ENCODE assay signal across 1 cellular context in genomic region chr10:17617031-17617911, GRCh38.
TF ChIP-seq lines count a peak whose summit lies in the region.

Gene HACD1 (minus strand): TSS chr10:17617374. CDS start chr10:17617339, 35 bp downstream.

TF ChIP-seq in HepG2, 621 proteins besides CTCF, POLR2A, EP300 and RAD21 (continued from another document and continues in another):
- TF ChIP-seq HOXA3 (CRISPR knock-in tag; IDR thresholded peaks at IDR 0.05) (peak; percentile 45), ADNP (CRISPR knock-in tag; IDR thresholded peaks at IDR 0.05) (no peak), PHB2 (IDR thresholded peaks at IDR 0.05; ENCODE audit: partially characterized antibody) (no peak), RORA (CRISPR knock-in tag; IDR thresholded peaks at IDR 0.05) (no peak), HMG20A (CRISPR knock-in tag; IDR thresholded peaks at IDR 0.05; ENCODE audit: borderline replicate concordance) (no peak; the same call in 1 of the 2 replicates), CENPT (CRISPR knock-in tag; IDR thresholded peaks at IDR 0.05; ENCODE audit: low read depth) (0 out of 2 replicates have a peak, but pooled peaks have one; percentile 54), GABPB1 (CRISPR knock-in tag; IDR thresholded peaks at IDR 0.05) (peak; percentile 86), ZNF256 (CRISPR knock-in tag; conservative IDR thresholded peaks at IDR 0.05) (no peak), ZNF282 (IDR thresholded peaks at IDR 0.05; ENCODE audit: partially characterized antibody) (no peak), AGO1 (IDR thresholded peaks at IDR 0.05; ENCODE audit: low read depth, low read length, poor library complexity, severe bottlenecking) (no peak), ZMAT3 (CRISPR knock-in tag; conservative IDR thresholded peaks at IDR 0.05) (0 out of 2 replicates have a peak, but pooled peaks have one; percentile 16), MEF2D (CRISPR knock-in tag; IDR thresholded peaks at IDR 0.05) (no peak), IKZF4 (CRISPR knock-in tag; IDR thresholded peaks at IDR 0.05; ENCODE audit: borderline replicate concordance, low read depth, not compliant biosample characterization) (no peak), LRRFIP1 (CRISPR knock-in tag; conservative IDR thresholded peaks at IDR 0.05) (no peak), ZNF772 (CRISPR knock-in tag; IDR thresholded peaks at IDR 0.05) (peak; percentile 61; the same call in 1 of the 2 replicates), ZNF773 (CRISPR knock-in tag; IDR thresholded peaks at IDR 0.05; ENCODE audit: borderline replicate concordance) (no peak), SP4 (CRISPR knock-in tag; IDR thresholded peaks at IDR 0.05) (peak; percentile 48; the same call in 1 of the 2 replicates), KMT2B (CRISPR knock-in tag; IDR thresholded peaks at IDR 0.05) (peak; percentile 69), ZNF83 (CRISPR knock-in tag; IDR thresholded peaks at IDR 0.05; ENCODE audit: borderline replicate concordance) (peak; percentile 89; the same call in 1 of the 2 replicates), TFDP1 (CRISPR knock-in tag; IDR thresholded peaks at IDR 0.05; ENCODE audit: borderline replicate concordance) (peak; percentile 64), ZNF335 (CRISPR knock-in tag; IDR thresholded peaks at IDR 0.05) (peak; percentile 88), POLR2G (IDR thresholded peaks at IDR 0.05; ENCODE audit: low read depth, low read length) (peak; percentile 85), KLF15 (CRISPR knock-in tag; IDR thresholded peaks at IDR 0.05; ENCODE audit: borderline replicate concordance) (no peak), ZSCAN29 (CRISPR knock-in tag; conservative IDR thresholded peaks at IDR 0.05) (no peak), ELF1 (CRISPR knock-in tag; IDR thresholded peaks at IDR 0.05) (no peak), ZNF619 (CRISPR knock-in tag; IDR thresholded peaks at IDR 0.05) (no peak), ZNF7 (CRISPR knock-in tag; IDR thresholded peaks at IDR 0.05) (no peak; the same call in 1 of the 2 replicates), ZBTB43 (CRISPR knock-in tag; conservative IDR thresholded peaks at IDR 0.05) (no peak), MXD3 (CRISPR knock-in tag; IDR thresholded peaks at IDR 0.05) (peak; percentile 71; the same call in 1 of the 2 replicates), HNF4A (CRISPR knock-in tag; IDR thresholded peaks at IDR 0.05) (peak; percentile 17; the same call in 1 of the 2 replicates), ATM (IDR thresholded peaks at IDR 0.05; ENCODE audit: borderline replicate concordance) (no peak), TAF15 (IDR thresholded peaks at IDR 0.05; ENCODE audit: low read depth, low read length, poor library complexity, severe bottlenecking) (no peak), ATRX (CRISPR knock-in tag; IDR thresholded peaks at IDR 0.05; ENCODE audit: borderline replicate concordance) (no peak), EZH2 (conservative IDR thresholded peaks at IDR 0.05; ENCODE audit: low read depth, low read length) (no peak), LCORL (IDR thresholded peaks at IDR 0.05) (no peak), LCORL (CRISPR knock-in tag; IDR thresholded peaks at IDR 0.05) (no peak), SMARCC2 (IDR thresholded peaks at IDR 0.05) (no peak), ELK4 (CRISPR knock-in tag; IDR thresholded peaks at IDR 0.05; ENCODE audit: borderline replicate concordance) (no peak), TERF1 (CRISPR knock-in tag; IDR thresholded peaks at IDR 0.05) (no peak), PBX2 (CRISPR knock-in tag; IDR thresholded peaks at IDR 0.05) (no peak), GLMP (CRISPR knock-in tag; IDR thresholded peaks at IDR 0.05; ENCODE audit: borderline replicate concordance) (no peak), GFI1 (CRISPR knock-in tag; IDR thresholded peaks at IDR 0.05; ENCODE audit: borderline replicate concordance) (0 out of 2 replicates have a peak, but pooled peaks have one; percentile 37), ONECUT2 (CRISPR knock-in tag; IDR thresholded peaks at IDR 0.05) (no peak), ZEB1 (IDR thresholded peaks at IDR 0.05; ENCODE audit: insufficient replicate concordance, low read depth) (no peak), ZNF550 (CRISPR knock-in tag; IDR thresholded peaks at IDR 0.05; ENCODE audit: borderline replicate concordance) (no peak), ZNF563 (CRISPR knock-in tag; IDR thresholded peaks at IDR 0.05) (0 out of 2 replicates have a peak, but pooled peaks have one; percentile 35), TFAP4 (IDR thresholded peaks at IDR 0.05; ENCODE audit: borderline replicate concordance, low read depth) (no peak; the same call in 1 of the 2 replicates), RXRA (CRISPR knock-in tag; IDR thresholded peaks at IDR 0.05) (peak; percentile 48; the same call in 1 of the 2 replicates), NR0B2 (CRISPR knock-in tag; IDR thresholded peaks at IDR 0.05) (no peak), FOXA3 (CRISPR knock-in tag; IDR thresholded peaks at IDR 0.05) (peak; percentile 9; the same call in 1 of the 2 replicates), ZNF225 (CRISPR knock-in tag; IDR thresholded peaks at IDR 0.05) (no peak), ZNF678 (CRISPR knock-in tag; IDR thresholded peaks at IDR 0.05) (no peak; the same call in 1 of the 2 replicates), ZSCAN21 (CRISPR knock-in tag; IDR thresholded peaks at IDR 0.05; ENCODE audit: borderline replicate concordance) (no peak; the same call in 1 of the 2 replicates), MAX (IDR thresholded peaks at IDR 0.05) (peak; percentile 63), ZNF18 (CRISPR knock-in tag; IDR thresholded peaks at IDR 0.05; ENCODE audit: insufficient replicate concordance) (peak; percentile 23)
